ENCODE assay signal across 1 cellular context in the genomic region with DNA sequence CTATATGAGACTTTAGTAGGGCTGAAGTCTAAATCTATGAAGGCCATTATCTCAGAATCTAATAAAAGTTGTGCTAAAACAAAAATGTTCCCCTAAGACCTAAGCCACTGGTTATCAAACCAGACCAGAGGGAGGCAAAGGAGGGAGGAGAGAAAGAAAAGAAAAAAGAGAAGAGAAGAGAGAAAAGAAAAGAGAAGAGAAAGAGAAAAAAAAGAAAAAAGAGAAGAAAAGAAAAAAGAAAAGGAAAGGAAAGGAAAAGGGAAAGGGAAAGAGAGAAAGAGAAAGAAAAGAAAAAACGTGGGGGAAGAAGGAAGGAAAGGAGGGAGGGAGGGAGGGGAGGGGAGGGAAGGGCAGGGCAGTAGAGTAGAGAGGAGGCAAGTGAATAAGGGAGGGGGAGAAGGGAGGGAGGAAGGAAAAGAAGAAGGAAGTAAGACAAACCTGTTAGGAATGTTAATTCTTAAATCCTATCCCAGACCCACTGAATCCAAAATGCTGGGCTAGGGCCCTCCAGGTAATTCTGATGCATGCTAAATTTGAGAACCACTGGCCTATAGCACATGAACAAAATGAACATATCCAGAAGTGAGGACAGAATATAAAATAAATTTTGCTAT.
TF ChIP-seq lines count a peak whose summit lies in the region.

No MANE protein-coding gene starts in this region.

TF ChIP-seq in K562, 482 proteins besides CTCF, POLR2A, EP300 and RAD21:
- TF ChIP-seq, protein P1, sequence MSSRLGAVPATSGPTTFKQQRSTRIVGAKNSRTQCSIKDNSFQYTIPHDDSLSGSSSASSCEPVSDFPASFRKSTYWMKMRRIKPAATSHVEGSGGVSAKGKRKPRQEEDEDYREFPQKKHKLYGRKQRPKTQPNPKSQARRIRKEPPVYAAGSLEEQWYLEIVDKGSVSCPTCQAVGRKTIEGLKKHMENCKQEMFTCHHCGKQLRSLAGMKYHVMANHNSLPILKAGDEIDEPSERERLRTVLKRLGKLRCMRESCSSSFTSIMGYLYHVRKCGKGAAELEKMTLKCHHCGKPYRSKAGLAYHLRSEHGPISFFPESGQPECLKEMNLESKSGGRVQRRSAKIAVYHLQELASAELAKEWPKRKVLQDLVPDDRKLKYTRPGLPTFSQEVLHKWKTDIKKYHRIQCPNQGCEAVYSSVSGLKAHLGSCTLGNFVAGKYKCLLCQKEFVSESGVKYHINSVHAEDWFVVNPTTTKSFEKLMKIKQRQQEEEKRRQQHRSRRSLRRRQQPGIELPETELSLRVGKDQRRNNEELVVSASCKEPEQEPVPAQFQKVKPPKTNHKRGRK (tag; IDR thresholded peaks at IDR 0.05): peak; percentile 82
- TF ChIP-seq, protein P2, sequence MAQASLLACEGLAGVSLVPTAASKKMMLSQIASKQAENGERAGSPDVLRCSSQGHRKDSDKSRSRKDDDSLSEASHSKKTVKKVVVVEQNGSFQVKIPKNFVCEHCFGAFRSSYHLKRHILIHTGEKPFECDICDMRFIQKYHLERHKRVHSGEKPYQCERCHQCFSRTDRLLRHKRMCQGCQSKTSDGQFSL (CRISPR knock-in tag; IDR thresholded peaks at IDR 0.05): no peak
- TF ChIP-seq, protein P2 (tag; IDR thresholded peaks at IDR 0.05): no peak
- peak; percentile 47 for TF ChIP-seq HNRNPK (IDR thresholded peaks at IDR 0.05; ENCODE audit: low read depth, low read length, poor library complexity, severe bottlenecking)
